In genomic region chr19:38834590-38834989, GRCh38 we compare ENCODE assay signal across 2 cellular contexts.
TF ChIP-seq lines count a peak whose summit lies in the region.

No MANE protein-coding gene starts in this region.

TF ChIP-seq in liver, 16 proteins besides CTCF, POLR2A, EP300 and RAD21:
- TF ChIP-seq HNF4G (IDR thresholded peaks at IDR 0.05) = no peak
- TF ChIP-seq FOXA1 (IDR thresholded peaks at IDR 0.05) = no peak
- no peak for TF ChIP-seq JUND (IDR thresholded peaks at IDR 0.05)

TF ChIP-seq in HepG2, 621 proteins besides CTCF, POLR2A, EP300 and RAD21:
- TF ChIP-seq, protein P1, sequence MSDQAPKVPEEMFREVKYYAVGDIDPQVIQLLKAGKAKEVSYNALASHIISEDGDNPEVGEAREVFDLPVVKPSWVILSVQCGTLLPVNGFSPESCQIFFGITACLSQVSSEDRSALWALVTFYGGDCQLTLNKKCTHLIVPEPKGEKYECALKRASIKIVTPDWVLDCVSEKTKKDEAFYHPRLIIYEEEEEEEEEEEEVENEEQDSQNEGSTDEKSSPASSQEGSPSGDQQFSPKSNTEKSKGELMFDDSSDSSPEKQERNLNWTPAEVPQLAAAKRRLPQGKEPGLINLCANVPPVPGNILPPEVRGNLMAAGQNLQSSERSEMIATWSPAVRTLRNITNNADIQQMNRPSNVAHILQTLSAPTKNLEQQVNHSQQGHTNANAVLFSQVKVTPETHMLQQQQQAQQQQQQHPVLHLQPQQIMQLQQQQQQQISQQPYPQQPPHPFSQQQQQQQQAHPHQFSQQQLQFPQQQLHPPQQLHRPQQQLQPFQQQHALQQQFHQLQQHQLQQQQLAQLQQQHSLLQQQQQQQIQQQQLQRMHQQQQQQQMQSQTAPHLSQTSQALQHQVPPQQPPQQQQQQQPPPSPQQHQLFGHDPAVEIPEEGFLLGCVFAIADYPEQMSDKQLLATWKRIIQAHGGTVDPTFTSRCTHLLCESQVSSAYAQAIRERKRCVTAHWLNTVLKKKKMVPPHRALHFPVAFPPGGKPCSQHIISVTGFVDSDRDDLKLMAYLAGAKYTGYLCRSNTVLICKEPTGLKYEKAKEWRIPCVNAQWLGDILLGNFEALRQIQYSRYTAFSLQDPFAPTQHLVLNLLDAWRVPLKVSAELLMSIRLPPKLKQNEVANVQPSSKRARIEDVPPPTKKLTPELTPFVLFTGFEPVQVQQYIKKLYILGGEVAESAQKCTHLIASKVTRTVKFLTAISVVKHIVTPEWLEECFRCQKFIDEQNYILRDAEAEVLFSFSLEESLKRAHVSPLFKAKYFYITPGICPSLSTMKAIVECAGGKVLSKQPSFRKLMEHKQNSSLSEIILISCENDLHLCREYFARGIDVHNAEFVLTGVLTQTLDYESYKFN (CRISPR knock-in tag; conservative IDR thresholded peaks at IDR 0.05) = no peak
- no peak for TF ChIP-seq ZNF264 (CRISPR knock-in tag; IDR thresholded peaks at IDR 0.05)
- TF ChIP-seq HNRNPL (IDR thresholded peaks at IDR 0.05; ENCODE audit: low read depth, low read length) = no peak
- TF ChIP-seq, protein P2, sequence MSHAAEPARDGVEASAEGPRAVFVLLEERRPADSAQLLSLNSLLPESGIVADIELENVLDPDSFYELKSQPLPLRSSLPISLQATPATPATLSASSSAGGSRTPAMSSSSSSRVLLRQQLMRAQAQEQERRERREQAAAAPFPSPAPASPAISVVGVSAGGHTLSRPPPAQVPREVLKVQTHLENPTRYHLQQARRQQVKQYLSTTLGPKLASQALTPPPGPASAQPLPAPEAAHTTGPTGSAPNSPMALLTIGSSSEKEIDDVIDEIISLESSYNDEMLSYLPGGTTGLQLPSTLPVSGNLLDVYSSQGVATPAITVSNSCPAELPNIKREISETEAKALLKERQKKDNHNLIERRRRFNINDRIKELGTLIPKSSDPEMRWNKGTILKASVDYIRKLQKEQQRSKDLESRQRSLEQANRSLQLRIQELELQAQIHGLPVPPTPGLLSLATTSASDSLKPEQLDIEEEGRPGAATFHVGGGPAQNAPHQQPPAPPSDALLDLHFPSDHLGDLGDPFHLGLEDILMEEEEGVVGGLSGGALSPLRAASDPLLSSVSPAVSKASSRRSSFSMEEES (CRISPR knock-in tag; IDR thresholded peaks at IDR 0.05) = no peak
- TF ChIP-seq, protein P3, sequence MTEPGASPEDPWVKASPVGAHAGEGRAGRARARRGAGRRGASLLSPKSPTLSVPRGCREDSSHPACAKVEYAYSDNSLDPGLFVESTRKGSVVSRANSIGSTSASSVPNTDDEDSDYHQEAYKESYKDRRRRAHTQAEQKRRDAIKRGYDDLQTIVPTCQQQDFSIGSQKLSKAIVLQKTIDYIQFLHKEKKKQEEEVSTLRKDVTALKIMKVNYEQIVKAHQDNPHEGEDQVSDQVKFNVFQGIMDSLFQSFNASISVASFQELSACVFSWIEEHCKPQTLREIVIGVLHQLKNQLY (CRISPR knock-in tag; IDR thresholded peaks at IDR 0.05) = no peak
- TF ChIP-seq ZNF607 (CRISPR knock-in tag; IDR thresholded peaks at IDR 0.05; ENCODE audit: borderline replicate concordance) = no peak
- no peak for TF ChIP-seq ZNF207 (IDR thresholded peaks at IDR 0.05; ENCODE audit: borderline replicate concordance)
- no peak for TF ChIP-seq FOSL2 (CRISPR knock-in tag; IDR thresholded peaks at IDR 0.05)
- no peak for TF ChIP-seq ETV5 (CRISPR knock-in tag; IDR thresholded peaks at IDR 0.05; ENCODE audit: borderline replicate concordance)
